13 cellular contexts compared by ENCODE assay signal in genomic region chr6:71349976-71350615, GRCh38.
A peak's percentile ranks its signal among the peaks of the same experiment; 100 is the strongest.
DNase-seq lines count a peak whose midpoint lies in the region; ATAC-seq and TF ChIP-seq lines count a peak whose summit lies in the region.
"Had no signal": no experiment of that assay in that cellular context is flagged by ENCODE, and none has a peak within 500 bp of the region (broad histone marks: within the 10 kb centered on the region; RNA-seq: fewer than 3 reads in every experiment).

No MANE protein-coding gene starts in this region.

- no peak overlapping the region for H3K27ac Mint-ChIP-seq in chondrocyte (ENCODE audit: unreplicated experiment)
- H3K27ac Mint-ChIP-seq: activated T-cell treated with anti-CD3 and anti-CD28 coated beads, Interleukin-2, amount 50 U/mL, for 72 hours; CD14-positive monocyte; endodermal cell; T-helper 17 cell had no signal

- TF ChIP-seq CTCF in chondrocyte (IDR thresholded peaks at IDR 0.05), result no peak

- no peaks in the 10 kb centered on the region for H3K9me3 Mint-ChIP-seq in chondrocyte (ENCODE audit: low read depth)
- H3K9me3 Mint-ChIP-seq: activated T-cell treated with anti-CD3 and anti-CD28 coated beads, Interleukin-2, amount 50 U/mL, for 72 hours; CD14-positive monocyte; endodermal cell had no signal

- no peaks in the 10 kb centered on the region for H3K4me1 Mint-ChIP-seq in chondrocyte (ENCODE audit: low read depth)
- H3K4me1 Mint-ChIP-seq: endodermal cell had no signal

- ATAC-seq in HG03469 (IDR thresholded peaks at IDR 0.05; ENCODE audit: unreplicated experiment), result no peak
- no peak for ATAC-seq in GM21825 (IDR thresholded peaks at IDR 0.05; ENCODE audit: unreplicated experiment)
- ATAC-seq: activated T-cell treated with anti-CD3 and anti-CD28 coated beads, Interleukin-2, amount 50 U/mL, for 72 hours; T-helper 17 cell had no signal

- peak; percentile 51 for DNase-seq in Ammon's horn (ENCODE audit: low spot score)
- peak; percentile 35 for DNase-seq in RPMI7951 (ENCODE audit: low read depth)
- DNase-seq in fibroblast of peridontal ligament (ENCODE audit: extremely low read depth), result peak; percentile 77
- DNase-seq in pons (ENCODE audit: low spot score), result peak; percentile 62
- DNase-seq in chondrocyte (ENCODE audit: low spot score), result no peak
- DNase-seq in HuH-7 (ENCODE audit: low spot score), result no peak
- DNase-seq: activated T-cell treated with anti-CD3 and anti-CD28 coated beads, Interleukin-2, amount 50 U/mL, for 72 hours; endodermal cell; NCI-H510A treated with DMSO at 0.1 percent for 48 hours; T-helper 17 cell had no signal

- no peaks in the 10 kb centered on the region for H3K27me3 Mint-ChIP-seq in chondrocyte (ENCODE audit: low read depth)

- no peak overlapping the region for H3K4me3 Mint-ChIP-seq in chondrocyte (ENCODE audit: unreplicated experiment)
- H3K4me3 Mint-ChIP-seq: activated T-cell treated with anti-CD3 and anti-CD28 coated beads, Interleukin-2, amount 50 U/mL, for 72 hours; CD14-positive monocyte; endodermal cell; T-helper 17 cell had no signal

- H3K36me3 Mint-ChIP-seq in chondrocyte (ENCODE audit: low read depth), result no peaks in the 10 kb centered on the region

Comparison
In these comparisons a context has a peak if more than half of its experiments do, and no peak if none do; other contexts are left out.
1. DNase-seq: peak in Ammon's horn (single experiment), RPMI7951 (single experiment), fibroblast of peridontal ligament (single experiment) and pons (single experiment); none in chondrocyte (single experiment) and HuH-7 (single experiment).